Comparison of ENCODE assay signal across 14 cellular contexts in the genomic region with DNA sequence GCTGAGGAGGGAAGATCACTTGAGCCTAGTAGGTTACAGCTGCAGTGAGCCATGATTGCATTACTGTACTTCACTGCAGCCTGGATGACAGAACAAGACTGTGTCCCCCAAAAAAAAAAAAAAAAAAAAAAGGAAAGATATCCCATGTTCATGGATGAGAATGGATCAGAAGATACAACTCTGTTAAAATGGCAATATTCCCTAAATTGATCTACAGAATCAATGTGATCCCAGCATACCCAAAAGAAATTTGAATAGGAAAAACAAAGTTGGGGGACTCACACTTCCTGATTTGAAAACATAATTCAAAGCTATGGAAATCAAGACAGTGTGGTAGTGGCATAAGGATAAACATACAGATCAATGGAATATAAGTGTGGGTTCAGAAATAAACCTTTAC. TPM values are rescaled to one million over a fixed set of nuclear protein-coding genes. Genes with fewer than 3 reads are reported as not detected.
A peak's percentile ranks its signal among the peaks of the same experiment; 100 is the strongest.
DNase-seq lines count a peak whose midpoint lies in the region; ATAC-seq lines count a peak whose summit lies in the region.
"Had no signal": no experiment of that assay in that cellular context is flagged by ENCODE, and none has a peak within 500 bp of the region (broad histone marks: within the 10 kb centered on the region; RNA-seq: fewer than 3 reads in every experiment).

No MANE protein-coding gene starts in this region.

- H3K4me3 ChIP-seq in CD8-positive, alpha-beta memory T cell (ENCODE audit: low read length): no peak overlapping the region
- H3K4me3 ChIP-seq: HAP-1 had no signal

- CTCF ChIA-PET in CD8-positive, alpha-beta memory T cell (lab: Charles Lee): interaction anchor here (0.7 to 1.8 kb wide), 4 partner anchors 10 to 658 kb away, joined by 3 to 6 read pairs (median 4); no protein-coding TSS in a partner anchor

- no peaks in the 10 kb centered on the region for H3K27me3 ChIP-seq in CD8-positive, alpha-beta memory T cell (ENCODE audit: insufficient read depth, low read length, poor library complexity, severe bottlenecking)

- no peak for ATAC-seq in T-helper 17 cell
- no peak for ATAC-seq in effector memory CD8-positive, alpha-beta T cell (replicated peaks)
- no peak for ATAC-seq in HG02885 (IDR thresholded peaks at IDR 0.05; ENCODE audit: poor library complexity, unreplicated experiment)

- H3K4me1 Mint-ChIP-seq in CD8-positive, alpha-beta memory T cell: peaks cover 5 to 66% (median 16%) of the 10 kb centered on the region in 3 donors
- peaks cover 20% of the 10 kb centered on the region for H3K4me1 Mint-ChIP-seq in T-helper 17 cell
- H3K4me1 Mint-ChIP-seq in effector memory CD8-positive, alpha-beta T cell (ENCODE audit: low read depth in 2 of 2): peaks cover 3 to 31% of the 10 kb centered on the region in 2 donors

- peaks cover 11% of the 10 kb centered on the region for H3K4me1 ChIP-seq in CD8-positive, alpha-beta memory T cell (ENCODE audit: insufficient read depth, low read length)
- H3K4me1 ChIP-seq: HAP-1 had no signal

- no peaks in the 10 kb centered on the region for H3K36me3 ChIP-seq in CD8-positive, alpha-beta memory T cell (ENCODE audit: insufficient read depth, low read length)

- peaks cover 0 to 19% (median 2%) of the 10 kb centered on the region in 3 donors for H3K36me3 Mint-ChIP-seq in CD8-positive, alpha-beta memory T cell
- H3K36me3 Mint-ChIP-seq in T-helper 17 cell (ENCODE audit: low read depth): peaks cover 2% of the 10 kb centered on the region
- H3K36me3 Mint-ChIP-seq in effector memory CD8-positive, alpha-beta T cell (ENCODE audit: insufficient read depth): peaks cover 11% of the 10 kb centered on the region

- no peak for DNase-seq in CD8-positive, alpha-beta memory T cell
- DNase-seq in T-helper 17 cell (no peak), pons (ENCODE audit: low spot score) (no peak), NCI-H226 (no peak)
- DNase-seq in effector memory CD8-positive, alpha-beta T cell: no peak
- DNase-seq: C1 segment of cervical spinal cord, Calu3, COR-L47, DMS53, DMS79 treated with DMSO at 0.1 percent for 48 hours, GF-D8, GOT3 had no signal

- POLR2A ChIA-PET in CD8-positive, alpha-beta memory T cell (lab: Charles Lee): no interaction called here

- no peaks in the 10 kb centered on the region for H3K9me3 Mint-ChIP-seq in CD8-positive, alpha-beta memory T cell
- no peaks in the 10 kb centered on the region for H3K9me3 Mint-ChIP-seq in effector memory CD8-positive, alpha-beta T cell

- H3K27ac Mint-ChIP-seq in CD8-positive, alpha-beta memory T cell: peak overlapping the region in 5 of 8 donors; percentile 12 to 50 (median 33)
- H3K27ac Mint-ChIP-seq in T-helper 17 cell: peak overlapping the region; percentile 74
- H3K27ac Mint-ChIP-seq in effector memory CD8-positive, alpha-beta T cell: peak overlapping the region; percentile 16 to 53

- no peak overlapping the region for H3K27ac ChIP-seq in CD8-positive, alpha-beta memory T cell (ENCODE audit: low read depth, low read length)

- no peaks in the 10 kb centered on the region for H3K9me3 ChIP-seq in CD8-positive, alpha-beta memory T cell (ENCODE audit: low read length)
- H3K9me3 ChIP-seq in T-helper 17 cell (ENCODE audit: control insufficient read depth, low read length, poor library complexity, severe bottlenecking): no peaks in the 10 kb centered on the region
- H3K9me3 ChIP-seq: HAP-1 had no signal

- H3K4me3 Mint-ChIP-seq in CD8-positive, alpha-beta memory T cell: no peak overlapping the region
- no peak overlapping the region for H3K4me3 Mint-ChIP-seq in T-helper 17 cell
- no peak overlapping the region for H3K4me3 Mint-ChIP-seq in effector memory CD8-positive, alpha-beta T cell

- H3K27me3 Mint-ChIP-seq in CD8-positive, alpha-beta memory T cell: no peaks in the 10 kb centered on the region
- no peaks in the 10 kb centered on the region for H3K27me3 Mint-ChIP-seq in T-helper 17 cell
- H3K27me3 Mint-ChIP-seq in effector memory CD8-positive, alpha-beta T cell: no peaks in the 10 kb centered on the region

RNA-seq across cellular contexts. Expression of gene KANSL1, which starts 12.7 kb away (rescaled TPM):
- total RNA-seq in CD8-positive, alpha-beta memory T cell: 10 to 100 TPM; 69.2 to 70.7 TPM
- polyA plus RNA-seq in CD8-positive, alpha-beta memory T cell: 20.9 TPM
- 100 to 1,000 TPM; 142 to 187 TPM for total RNA-seq in T-helper 17 cell
